ENCODE assay signal across 7 cellular contexts in genomic region chr17:50147841-50148225, GRCh38. TPM values are rescaled to one million over a fixed set of nuclear protein-coding genes. Genes with fewer than 3 reads are reported as not detected.
DNase-seq lines count a peak whose midpoint lies in the region; ATAC-seq, FAIRE-seq and TF ChIP-seq lines count a peak whose summit lies in the region.

No MANE protein-coding gene starts in this region.

- intact Hi-C loops in kidney (cut with DNase I), result no loop called here

- H3K27me3 ChIP-seq in HL-60 (ENCODE audit: insufficient read depth, poor library complexity, severe bottlenecking) (no peaks in the 10 kb centered on the region), stomach smooth muscle (ENCODE audit: control insufficient read depth in 1 of 2, insufficient read depth in 2 of 2, low read length in 2 of 2) (no peaks in the 10 kb centered on the region)

- H3K27me3 Mint-ChIP-seq in activated naive CD8-positive, alpha-beta T cell treated with anti-CD3 and anti-CD28 coated beads, Interleukin-2, amount 10 ng/mL, durations not matched to agents 7 days and 5 days, result no peaks in the 10 kb centered on the region

- TF ChIP-seq CTCF in HL-60 (IDR thresholded peaks at IDR 0.05; ENCODE audit: insufficient read depth, low read length), result no peak
- no peak for TF ChIP-seq CTCF in kidney (IDR thresholded peaks at IDR 0.05; ENCODE audit: borderline replicate concordance, extremely low read depth, insufficient read depth)

- peaks cover 29% of the 10 kb centered on the region for H3K36me3 Mint-ChIP-seq in activated naive CD8-positive, alpha-beta T cell treated with anti-CD3 and anti-CD28 coated beads, Interleukin-2, amount 10 ng/mL, durations not matched to agents 7 days and 5 days

- peak overlapping the region; percentile 84 for H3K27ac Mint-ChIP-seq in activated naive CD8-positive, alpha-beta T cell treated with anti-CD3 and anti-CD28 coated beads, Interleukin-2, amount 10 ng/mL, durations not matched to agents 7 days and 5 days

- no peaks in the 10 kb centered on the region for H3K9me3 Mint-ChIP-seq in activated naive CD8-positive, alpha-beta T cell treated with anti-CD3 and anti-CD28 coated beads, Interleukin-2, amount 10 ng/mL, durations not matched to agents 7 days and 5 days

- TF ChIP-seq POLR2A in H54 (IDR thresholded peaks at IDR 0.05; ENCODE audit: low read depth, low read length), result no peak

- POLR2A ChIA-PET in activated naive CD8-positive, alpha-beta T cell treated with anti-CD3 and anti-CD28 coated beads, Interleukin-2, amount 10 ng/mL, durations not matched to agents 7 days and 5 days (lab: Charles Lee), result interaction anchor here (0.9 to 3.7 kb wide), 3 partner anchors 8 to 13 kb away, joined by 4 to 27 read pairs (median 5); no protein-coding TSS in a partner anchor

- H3K4me1 ChIP-seq in kidney (ENCODE audit: control insufficient read depth in 1 of 2, insufficient read depth in 1 of 2, low read depth in 1 of 2, low read length in 2 of 2), result peaks cover 32 to 50% of the 10 kb centered on the region in 2 donors
- H3K4me1 ChIP-seq in stomach smooth muscle (ENCODE audit: control insufficient read depth, insufficient read depth, low read length), result peaks cover 64% of the 10 kb centered on the region

- peak overlapping the region; percentile 84 for H3K27ac ChIP-seq in HL-60 (replicated peaks)
- peak overlapping the region; percentile 77 to 83 for H3K27ac ChIP-seq in kidney (ENCODE audit: low read depth in 2 of 2, low read length in 2 of 2)
- peak overlapping the region; percentile 70 for H3K27ac ChIP-seq in stomach smooth muscle (ENCODE audit: low read length)

- no peak for ATAC-seq in activated naive CD8-positive, alpha-beta T cell treated with anti-CD3 and anti-CD28 coated beads, Interleukin-2, amount 10 ng/mL, durations not matched to agents 7 days and 5 days (ENCODE audit: low read depth)
- no peak for ATAC-seq in GM18511 (IDR thresholded peaks at IDR 0.05; ENCODE audit: unreplicated experiment)

- FAIRE-seq in kidney (lab: Jason Lieb, UNC), result no peak
- FAIRE-seq in H54 (lab: Jason Lieb, UNC), result no peak

- H3K9ac ChIP-seq in kidney (ENCODE audit: low read length in 2 of 2) (peak overlapping the region; percentile 37 to 85), stomach smooth muscle (ENCODE audit: low read length in 2 of 2) (peak overlapping the region; percentile 36 to 66)

- peak overlapping the region; percentile 98 for H3K4me3 Mint-ChIP-seq in activated naive CD8-positive, alpha-beta T cell treated with anti-CD3 and anti-CD28 coated beads, Interleukin-2, amount 10 ng/mL, durations not matched to agents 7 days and 5 days

- H3K4me3 ChIP-seq in HL-60 (replicated peaks; ENCODE audit: insufficient read depth, low read length), result peak overlapping the region; percentile 79
- H3K4me3 ChIP-seq in kidney (ENCODE audit: low read length in 2 of 2), result peak overlapping the region; percentile 68 to 69
- peak overlapping the region; percentile 75 to 79 for H3K4me3 ChIP-seq in stomach smooth muscle (ENCODE audit: low read length in 2 of 2)

- H3K4me1 Mint-ChIP-seq in activated naive CD8-positive, alpha-beta T cell treated with anti-CD3 and anti-CD28 coated beads, Interleukin-2, amount 10 ng/mL, durations not matched to agents 7 days and 5 days, result peaks cover 44% of the 10 kb centered on the region

- DNase-seq in HL-60 (ENCODE audit: low read depth in 1 of 2, low spot score in 1 of 2) (no peak), kidney (no peak), A172 (ENCODE audit: low spot score) (no peak), H54 (ENCODE audit: insufficient read length, low spot score) (no peak)
- DNase-seq in activated naive CD8-positive, alpha-beta T cell treated with anti-CD3 and anti-CD28 coated beads, Interleukin-2, amount 10 ng/mL, durations not matched to agents 7 days and 5 days, result no peak

- peaks cover 9 to 19% of the 10 kb centered on the region in 2 donors for H3K36me3 ChIP-seq in kidney (ENCODE audit: control insufficient read depth in 1 of 2, insufficient read depth in 2 of 2, low read length in 2 of 2)
- peaks cover 16 to 19% of the 10 kb centered on the region in 2 donors for H3K36me3 ChIP-seq in stomach smooth muscle (ENCODE audit: control insufficient read depth in 2 of 2, insufficient read depth in 2 of 2, low read length in 2 of 2)

- no peaks in the 10 kb centered on the region for H3K9me3 ChIP-seq in kidney (ENCODE audit: control insufficient read depth in 1 of 2, low read length in 2 of 2)
- no peaks in the 10 kb centered on the region for H3K9me3 ChIP-seq in stomach smooth muscle (ENCODE audit: control insufficient read depth in 2 of 2, low read length in 2 of 2)

RNA-seq across cellular contexts. Expression of gene PPP1R9B, which starts 2.6 kb away (rescaled TPM):
- total RNA-seq in activated naive CD8-positive, alpha-beta T cell treated with anti-CD3 and anti-CD28 coated beads, Interleukin-2, amount 10 ng/mL, durations not matched to agents 7 days and 5 days, result 100 to 1,000 TPM; 114 to 116 TPM
- 64.4 TPM for total RNA-seq in kidney
- polyA plus RNA-seq in kidney (ENCODE audit: insufficient read depth, low read depth, low replicate concordance), result 17.1 TPM
- total RNA-seq in A172 (2014; rRNA removed; shearing (Covaris generic)), result 19.1 and 35.5 TPM in 2 replicates

RNA-seq across cellular contexts. Expression of gene SAMD14, which starts 17.9 kb away (rescaled TPM):
- total RNA-seq in activated naive CD8-positive, alpha-beta T cell treated with anti-CD3 and anti-CD28 coated beads, Interleukin-2, amount 10 ng/mL, durations not matched to agents 7 days and 5 days, result under 1 TPM; 0.11 to 0.19 TPM
- total RNA-seq in kidney, result 5.0 TPM
- polyA plus RNA-seq in kidney (ENCODE audit: insufficient read depth, low read depth, low replicate concordance), result 3.7 TPM
- total RNA-seq in A172 (2014; rRNA removed; shearing (Covaris generic)), result 0.50 and 0.62 TPM in 2 replicates

RNA-seq across cellular contexts. Expression of gene SGCA, which starts 18.0 kb away (rescaled TPM):
- not detected for total RNA-seq in activated naive CD8-positive, alpha-beta T cell treated with anti-CD3 and anti-CD28 coated beads, Interleukin-2, amount 10 ng/mL, durations not matched to agents 7 days and 5 days
- total RNA-seq in kidney, result 4.2 TPM
- polyA plus RNA-seq in kidney (ENCODE audit: insufficient read depth, low read depth, low replicate concordance), result 5.5 TPM
- total RNA-seq in A172 (2014; rRNA removed; shearing (Covaris generic)), result 0.22 and 9.3 TPM in 2 replicates

RNA-seq across cellular contexts. Expression of gene PDK2, which starts 52.7 kb away (rescaled TPM):
- total RNA-seq in activated naive CD8-positive, alpha-beta T cell treated with anti-CD3 and anti-CD28 coated beads, Interleukin-2, amount 10 ng/mL, durations not matched to agents 7 days and 5 days, result 10 to 100 TPM; 24.1 to 26.4 TPM
- 41.9 TPM for total RNA-seq in kidney
- polyA plus RNA-seq in kidney (ENCODE audit: insufficient read depth, low read depth, low replicate concordance), result 121 TPM
- 13.7 and 13.9 TPM in 2 replicates for total RNA-seq in A172 (2014; rRNA removed; shearing (Covaris generic))

RNA-seq across cellular contexts. Expression of gene COL1A1, which starts 53.6 kb away (rescaled TPM):
- total RNA-seq in activated naive CD8-positive, alpha-beta T cell treated with anti-CD3 and anti-CD28 coated beads, Interleukin-2, amount 10 ng/mL, durations not matched to agents 7 days and 5 days, result under 1 TPM; 0.78 to 0.96 TPM
- total RNA-seq in kidney, result 142 TPM
- 9.2 TPM for polyA plus RNA-seq in kidney (ENCODE audit: insufficient read depth, low read depth, low replicate concordance)
- 6.2 and 15.7 TPM in 2 replicates for total RNA-seq in A172 (2014; rRNA removed; shearing (Covaris generic))
